In genomic region chr15:75201609-75202250, GRCh38 we compare ENCODE assay signal across 8 cellular contexts. TPM values are rescaled to one million over a fixed set of nuclear protein-coding genes. Genes with fewer than 3 reads are reported as not detected.
DNase-seq lines count a peak whose midpoint lies in the region; ATAC-seq and TF ChIP-seq lines count a peak whose summit lies in the region.

Gene C15orf39 (plus strand): TSS chr15:75201882. CDS start chr15:75206049, 4,167 bp downstream.

- H3F3A ChIP-seq in SK-N-SH (replicated peaks; ENCODE audit: insufficient read depth), result no peaks in the 10 kb centered on the region

- no peaks in the 10 kb centered on the region for H3K27me3 ChIP-seq in SK-N-SH (ENCODE audit: insufficient read depth)
- peaks cover 11% of the 10 kb centered on the region for H3K27me3 ChIP-seq in osteoblast (ENCODE audit: insufficient read depth, low read length)
- H3K27me3 ChIP-seq in thymus (ENCODE audit: control insufficient read depth, insufficient read depth), result no peaks in the 10 kb centered on the region

- CTCF ChIA-PET in SK-N-SH (lab: Yijun Ruan, JAX), result interaction anchor here (0.6 to 3.7 kb wide), 25 partner anchors 9 to 247 kb away, joined by 3 to 34 read pairs (median 4); partner anchors contain the start of gene PPCDC

- peak; percentile 46; the same call in 1 of the 2 replicates for TF ChIP-seq RAD21 in SK-N-SH (IDR thresholded peaks at IDR 0.05; ENCODE audit: low read length)

- TF ChIP-seq CTCF in SK-N-SH (IDR thresholded peaks at IDR 0.05) (peak; percentile 84), osteoblast (IDR thresholded peaks at IDR 0.05; ENCODE audit: extremely low read depth, low read depth, low read length) (peak; percentile 54)

- ATAC-seq in GM21390 (IDR thresholded peaks at IDR 0.05; ENCODE audit: unreplicated experiment), result peak; percentile 37

- H2AFZ ChIP-seq in SK-N-SH (ENCODE audit: low read depth), result peak within 1 kb of the TSS; percentile 99
- H2AFZ ChIP-seq in osteoblast (ENCODE audit: low read length), result peak within 1 kb of the TSS; percentile 83

- DNase-seq in DMS79 treated with DMSO at 0.1 percent for 48 hours (lab: John Stamatoyannopoulos, UW), result peak; percentile 2
- peak; percentile 96 for DNase-seq in HuH-7 (ENCODE audit: low spot score)
- peak; percentile 96 for DNase-seq in SK-N-SH
- DNase-seq in activated naive CD4-positive, alpha-beta T cell treated with anti-CD3 and anti-CD28 coated beads, Interleukin-2, amount 50 U/mL, for 16 hours, result peak; percentile 80
- DNase-seq in globus pallidus (ENCODE audit: low spot score), result peak; percentile 70
- DNase-seq in osteoblast (ENCODE audit: insufficient read length, low spot score, missing footprints), result peak; percentile 99

- H3K4me2 ChIP-seq in SK-N-SH, result peak within 1 kb of the TSS; percentile 100
- H3K4me2 ChIP-seq in osteoblast (ENCODE audit: insufficient read depth, low read length), result peak within 1 kb of the TSS; percentile 98

- peaks cover 9 to 37% of the 10 kb centered on the region in 2 experiments; a peak in 1 of 4 replicates for H3K4me1 ChIP-seq in SK-N-SH (ENCODE audit: control insufficient read depth in 1 of 2, insufficient read depth in 2 of 2, low read depth in 1 of 2, low read length in 1 of 2)
- peaks cover 22% of the 10 kb centered on the region for H3K4me1 ChIP-seq in osteoblast (ENCODE audit: insufficient read depth, low read length)
- H3K4me1 ChIP-seq in thymus (ENCODE audit: control insufficient read depth, insufficient read depth, low read length), result peaks cover 33% of the 10 kb centered on the region

- TF ChIP-seq EP300 in SK-N-SH (IDR thresholded peaks at IDR 0.05; ENCODE audit: borderline replicate concordance in 1 of 2, low read depth in 1 of 2, low read length in 1 of 2), result no peak

- H3K9ac ChIP-seq in SK-N-SH, result peak within 1 kb of the TSS; percentile 89

- WGBS in SK-N-SH (ENCODE audit: low lambda C conversion rate), result 0% methylated on average over 3 of the region's 84 CpGs
- under 1% methylated on average over 84 of the region's 84 CpGs for WGBS in thymus

- H3K9me3 ChIP-seq in SK-N-SH (no peaks in the 10 kb centered on the region), osteoblast (ENCODE audit: low read depth, low read length) (no peaks in the 10 kb centered on the region), thymus (ENCODE audit: control insufficient read depth) (no peaks in the 10 kb centered on the region)

- POLR2A ChIA-PET in SK-N-SH (lab: Yijun Ruan, JAX), result interaction anchor here (0.6 to 1.5 kb wide), 6 partner anchors 21 to 976 kb away, joined by 3 to 7 read pairs (median 3); partner anchors contain the start of gene PPCDC

- no peaks in the 10 kb centered on the region for H3K9me2 ChIP-seq in SK-N-SH

- H4K20me1 ChIP-seq in SK-N-SH (ENCODE audit: insufficient read depth) (peaks cover 40% of the 10 kb centered on the region), osteoblast (ENCODE audit: insufficient read depth, low read length) (peaks cover 28% of the 10 kb centered on the region)

- H3K4me3 ChIP-seq in SK-N-SH (ENCODE audit: low read depth in 2 of 2, low read length in 1 of 2) (peak within 1 kb of the TSS; percentile 74 to 83), osteoblast (ENCODE audit: insufficient read depth, low read length) (peak within 1 kb of the TSS; percentile 99), thymus (ENCODE audit: low read length) (peak within 1 kb of the TSS; percentile 91)

- H3K79me2 ChIP-seq in SK-N-SH (ENCODE audit: insufficient read depth) (peaks cover 46% of the 10 kb centered on the region), osteoblast (ENCODE audit: insufficient read depth, low read length) (peaks cover 52% of the 10 kb centered on the region)

- H3K36me3 ChIP-seq in SK-N-SH (replicated peaks in 1 of 2; ENCODE audit: control insufficient read depth in 1 of 2, insufficient read depth in 2 of 2, low read length in 1 of 2) (peaks cover 0 to 4% of the 10 kb centered on the region in 2 experiments), osteoblast (ENCODE audit: insufficient read depth, low read length) (no peaks in the 10 kb centered on the region), thymus (ENCODE audit: control insufficient read depth, insufficient read depth) (peaks cover 11% of the 10 kb centered on the region)

- H3K27ac ChIP-seq in SK-N-SH (ENCODE audit: low read depth in 2 of 2, low read length in 1 of 2) (peak within 1 kb of the TSS; percentile 74 to 78), osteoblast (ENCODE audit: low read depth, low read length) (peak within 1 kb of the TSS; percentile 96), thymus (ENCODE audit: low read depth) (peak within 1 kb of the TSS; percentile 89)

TF ChIP-seq in SK-N-SH, 30 proteins besides CTCF, POLR2A, EP300 and RAD21 (continues in another document):
- TF ChIP-seq RFX5 (IDR thresholded peaks at IDR 0.05; ENCODE audit: low read length), result no peak
- peak; percentile 83 for TF ChIP-seq TAF1 (IDR thresholded peaks at IDR 0.05; ENCODE audit: borderline replicate concordance, low read depth, low read length)
- no peak for TF ChIP-seq GATA2 (CRISPR knock-in tag; IDR thresholded peaks at IDR 0.05)
- no peak for TF ChIP-seq MEF2A (IDR thresholded peaks at IDR 0.05; ENCODE audit: borderline replicate concordance, low read depth)
- no peak for TF ChIP-seq USF1 (IDR thresholded peaks at IDR 0.05; ENCODE audit: borderline replicate concordance, low read depth)
- TF ChIP-seq NRF1 (IDR thresholded peaks at IDR 0.05; ENCODE audit: low read depth, low read length), result no peak
- TF ChIP-seq GABPA (IDR thresholded peaks at IDR 0.05; ENCODE audit: low read depth), result no peak
- TF ChIP-seq USF2 (IDR thresholded peaks at IDR 0.05; ENCODE audit: borderline replicate concordance, low read depth, low read length), result no peak
- peak; percentile 9; the same call in 1 of the 2 replicates for TF ChIP-seq SMC3 (IDR thresholded peaks at IDR 0.05; ENCODE audit: low read depth, low read length)
- 0 out of 2 replicates have a peak, but pooled peaks have one; percentile 37 for TF ChIP-seq MAX (IDR thresholded peaks at IDR 0.05; ENCODE audit: low read depth)
- TF ChIP-seq YY1 (IDR thresholded peaks at IDR 0.05; ENCODE audit: low read depth), result no peak
- TF ChIP-seq PBX3 (IDR thresholded peaks at IDR 0.05), result 0 out of 2 replicates have a peak, but pooled peaks have one; percentile 5
- TF ChIP-seq NFIC (IDR thresholded peaks at IDR 0.05; ENCODE audit: borderline replicate concordance), result no peak
- TF ChIP-seq JUND (IDR thresholded peaks at IDR 0.05), result no peak
- TF ChIP-seq EZH2phosphoT487 (IDR thresholded peaks at IDR 0.05; ENCODE audit: borderline replicate concordance, low read depth), result no peak
- TF ChIP-seq CHD2 (IDR thresholded peaks at IDR 0.05; ENCODE audit: low read length, partially characterized antibody), result no peak
- TF ChIP-seq RXRA (IDR thresholded peaks at IDR 0.05; ENCODE audit: borderline replicate concordance, low read depth), result no peak
- no peak for TF ChIP-seq FOXJ3 (CRISPR knock-in tag; IDR thresholded peaks at IDR 0.05)
- TF ChIP-seq RCOR1 (IDR thresholded peaks at IDR 0.05; ENCODE audit: low read length), result no peak
- no peak for TF ChIP-seq TCF12 (IDR thresholded peaks at IDR 0.05)
- no peak for TF ChIP-seq FOXM1 (IDR thresholded peaks at IDR 0.05; ENCODE audit: low read depth)

RNA-seq across cellular contexts. Expression of gene C15orf39, which starts in this region (rescaled TPM):
- polyA plus RNA-seq in SK-N-SH (2012; rRNA removed), result 1.6 and 2.5 TPM in 2 replicates
- 0.91 and 1.3 TPM in 2 replicates for polyA plus RNA-seq in SK-N-SH (2012; cell fraction: cytosol; rRNA removed)
- polyA plus RNA-seq in SK-N-SH (2012; cell fraction: nucleus; rRNA removed), result 2.9 and 3.2 TPM in 2 replicates
- total RNA-seq in osteoblast, result 4.7 and 6.5 TPM in 2 replicates
- polyA plus RNA-seq in thymus, result 7.0 TPM

Comparison
In these comparisons a context has a peak if more than half of its experiments do, and no peak if none do; other contexts are left out.
1. Peak in every context shown above with its lines: DNase-seq, ATAC-seq, H3K4me3 ChIP-seq and H3K27ac ChIP-seq.
2. DNase-seq: peak in every context shown above with its lines; median percentile 99 in osteoblast; 96 in HuH-7; 96 in SK-N-SH; 80 in activated naive CD4-positive, alpha-beta T cell treated with anti-CD3 and anti-CD28 coated beads, Interleukin-2, amount 50 U/mL, for 16 hours; 70 in globus pallidus; 2 in DMS79 treated with DMSO at 0.1 percent for 48 hours.